In the genomic region with DNA sequence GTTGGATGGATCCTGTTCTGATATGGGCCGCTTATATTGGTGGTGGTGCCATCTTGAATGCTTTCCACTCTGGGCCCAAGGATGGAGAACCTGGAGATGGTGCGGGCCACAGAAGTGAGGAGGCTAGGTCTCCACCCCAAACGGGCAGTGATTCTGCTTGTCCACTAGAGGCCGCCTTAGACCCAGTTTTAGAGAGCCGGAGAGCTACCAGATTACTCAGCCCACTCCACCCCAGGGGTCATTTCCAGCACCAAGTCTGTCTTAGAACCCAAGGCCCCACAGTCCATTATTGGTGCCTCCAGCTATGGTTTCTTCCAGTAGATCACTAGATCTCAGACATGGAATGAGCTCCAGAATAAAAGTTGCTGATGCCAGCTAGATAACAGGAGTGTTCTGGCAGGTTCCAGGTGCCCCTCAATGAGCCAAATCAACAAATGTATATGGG, we compare ENCODE assay signal across 8 cellular contexts. TPM values are rescaled to one million over a fixed set of nuclear protein-coding genes. Genes with fewer than 3 reads are reported as not detected.
DNase-seq lines count a peak whose midpoint lies in the region; ATAC-seq and TF ChIP-seq lines count a peak whose summit lies in the region.

No MANE protein-coding gene starts in this region.

- no peaks in the 10 kb centered on the region for H3K27me3 Mint-ChIP-seq in activated T-cell treated with anti-CD3 and anti-CD28 coated beads, Interleukin-2, amount 50 U/mL, for 24 hours
- H3K27me3 Mint-ChIP-seq in nephron (ENCODE audit: low read depth) = peaks cover 3% of the 10 kb centered on the region

- H3K79me2 ChIP-seq in OCI-LY1 (ENCODE audit: insufficient read depth, low read length) = no peaks in the 10 kb centered on the region

- peak; percentile 65 for ATAC-seq in HG03342 (IDR thresholded peaks at IDR 0.05; ENCODE audit: unreplicated experiment)

- no peak overlapping the region for H3K4me2 ChIP-seq in OCI-LY1 (ENCODE audit: low read length)

- H3K36me3 ChIP-seq in OCI-LY1 (ENCODE audit: insufficient read depth, low read length) (no peaks in the 10 kb centered on the region), esophagus squamous epithelium (no peaks in the 10 kb centered on the region), stomach (no peaks in the 10 kb centered on the region)

- TF ChIP-seq POLR2A in esophagus squamous epithelium (IDR thresholded peaks at IDR 0.05) = no peak
- no peak for TF ChIP-seq POLR2A in stomach (IDR thresholded peaks at IDR 0.05)

- H2AFZ ChIP-seq in OCI-LY1 (ENCODE audit: low read length) = no peak overlapping the region

- H3K4me3 ChIP-seq in OCI-LY1 (ENCODE audit: low read depth, low read length, poor library complexity, severe bottlenecking) (no peak overlapping the region), esophagus squamous epithelium (no peak overlapping the region), stomach (no peak overlapping the region)

- peak; percentile 83 for TF ChIP-seq CTCF in 22Rv1 (IDR thresholded peaks at IDR 0.05)
- TF ChIP-seq CTCF in GM12873 (IDR thresholded peaks at IDR 0.05; ENCODE audit: insufficient read depth, low read depth, low read length, missing control alignments) = peak; percentile 89
- peak; percentile 87 for TF ChIP-seq CTCF in OCI-LY1 (IDR thresholded peaks at IDR 0.05; ENCODE audit: low read length)
- peak; percentile 78 to 92 (median 90) for TF ChIP-seq CTCF in esophagus squamous epithelium (IDR thresholded peaks at IDR 0.05)
- TF ChIP-seq CTCF in nephron (IDR thresholded peaks at IDR 0.05; ENCODE audit: unreplicated experiment in 3 of 3) = peak; percentile 77 to 93 (median 87)
- TF ChIP-seq CTCF in stomach (IDR thresholded peaks at IDR 0.05) = peak in 6 of 7 experiments; percentile 36 to 87 (median 84)

- no peaks in the 10 kb centered on the region for H3K9me3 Mint-ChIP-seq in activated T-cell treated with anti-CD3 and anti-CD28 coated beads, Interleukin-2, amount 50 U/mL, for 24 hours
- no peaks in the 10 kb centered on the region for H3K9me3 Mint-ChIP-seq in nephron

- no peaks in the 10 kb centered on the region for H3K9me2 ChIP-seq in OCI-LY1 (ENCODE audit: low read depth, low read length)

- intact Hi-C loops in esophagus squamous epithelium (cut with DNase I) = loop anchor here (2.0 kb wide), 1 partner anchor 55 kb away; no protein-coding TSS in a partner anchor
- intact Hi-C loops in stomach (cut with DNase I; ENCODE audit: low total_unique reads) = loop anchor here (5.0 kb wide), 1 partner anchor 56 kb away; no protein-coding TSS in a partner anchor

- H3K36me3 Mint-ChIP-seq in activated T-cell treated with anti-CD3 and anti-CD28 coated beads, Interleukin-2, amount 50 U/mL, for 24 hours (ENCODE audit: low read depth) = no peaks in the 10 kb centered on the region
- no peaks in the 10 kb centered on the region for H3K36me3 Mint-ChIP-seq in nephron (ENCODE audit: low read depth)

- H3K4me1 Mint-ChIP-seq in activated T-cell treated with anti-CD3 and anti-CD28 coated beads, Interleukin-2, amount 50 U/mL, for 24 hours (ENCODE audit: low read depth) = peaks cover 13% of the 10 kb centered on the region
- peaks cover 33% of the 10 kb centered on the region for H3K4me1 Mint-ChIP-seq in nephron

- H3K9me3 ChIP-seq in OCI-LY1 (ENCODE audit: low read length) (no peaks in the 10 kb centered on the region), esophagus squamous epithelium (no peaks in the 10 kb centered on the region), stomach (no peaks in the 10 kb centered on the region)

- H3K27me3 ChIP-seq in OCI-LY1 (ENCODE audit: insufficient read depth, low read length) (no peaks in the 10 kb centered on the region), esophagus squamous epithelium (no peaks in the 10 kb centered on the region), stomach (no peaks in the 10 kb centered on the region)

- no peak for TF ChIP-seq EP300 in stomach (IDR thresholded peaks at IDR 0.05)

- peaks cover 3% of the 10 kb centered on the region for H3K4me1 ChIP-seq in OCI-LY1 (ENCODE audit: insufficient read depth, low read length, severe bottlenecking)
- H3K4me1 ChIP-seq in esophagus squamous epithelium = peaks cover 28 to 53% (median 36%) of the 10 kb centered on the region in 3 donors
- peaks cover 30 to 36% (median 32%) of the 10 kb centered on the region in 4 donors for H3K4me1 ChIP-seq in stomach

- no peak overlapping the region for H3K27ac Mint-ChIP-seq in activated T-cell treated with anti-CD3 and anti-CD28 coated beads, Interleukin-2, amount 50 U/mL, for 24 hours
- H3K27ac Mint-ChIP-seq in nephron = peak overlapping the region in 2 of 3 experiments; percentile 83 to 97

- 0% methylated on average over 4 to 5 of the region's 5 CpGs for WGBS in esophagus squamous epithelium, 2 donors
- 0 to 4% (median 2%) methylated on average over 4 to 5 of the region's 5 CpGs for WGBS in stomach, 5 donors

- H3K9ac ChIP-seq in OCI-LY1 (ENCODE audit: low read length) = no peak overlapping the region

- no peaks in the 10 kb centered on the region for H3F3A ChIP-seq in OCI-LY1 (ENCODE audit: insufficient read depth, low read length)

- no peak overlapping the region for H3K27ac ChIP-seq in 22Rv1
- no peak overlapping the region for H3K27ac ChIP-seq in OCI-LY1 (ENCODE audit: low read depth, low read length, poor library complexity, severe bottlenecking)
- H3K27ac ChIP-seq in esophagus squamous epithelium = peak overlapping the region; percentile 92 to 96 (median 94)
- peak overlapping the region in 4 of 5 donors; percentile 44 to 83 (median 77) for H3K27ac ChIP-seq in stomach

- no peaks in the 10 kb centered on the region for H4K20me1 ChIP-seq in OCI-LY1 (ENCODE audit: insufficient read depth, low read length)

- DNase-seq in activated T-cell treated with anti-CD3 and anti-CD28 coated beads, Interleukin-2, amount 50 U/mL, for 24 hours = peak; percentile 75
- DNase-seq in esophagus squamous epithelium (lab: John Stamatoyannopoulos, UW) (no peak), stomach (peak; percentile 67)

- no peak overlapping the region for H3K4me3 Mint-ChIP-seq in activated T-cell treated with anti-CD3 and anti-CD28 coated beads, Interleukin-2, amount 50 U/mL, for 24 hours
- no peak overlapping the region for H3K4me3 Mint-ChIP-seq in nephron

RNA-seq across cellular contexts. Expression of a gene that starts 11.8 kb away (rescaled TPM):
- total RNA-seq in esophagus squamous epithelium = 10 to 100 TPM; 15.5 to 37.0 (median 28.6) TPM
- 10 to 100 TPM; 28.8 to 93.3 (median 31.9) TPM for total RNA-seq in stomach
- polyA plus RNA-seq in stomach = 10 to 100 TPM in 2 of 3 donors, 1 to 10 TPM in 1; 7.5 to 22.8 (median 11.0) TPM

RNA-seq across cellular contexts. Expression of a gene that starts 24.8 kb away (rescaled TPM):
- total RNA-seq in esophagus squamous epithelium (10 to 100 TPM in 2 of 4 donors, 1 to 10 TPM in 2; 8.8 to 15.9 (median 11.9) TPM), stomach (10 to 100 TPM in 2 of 5 donors, 1 to 10 TPM in 2, not detected in 1; 5.5 to 16.1 (median 9.3) TPM)
- 10 to 100 TPM in 1 of 3 donors, 1 to 10 TPM in 2; 9.6 to 39.5 (median 9.9) TPM for polyA plus RNA-seq in stomach

Comparison
In these comparisons a context has a peak if more than half of its experiments do, and no peak if none do; other contexts are left out.
1. H3K27ac ChIP-seq: peak in esophagus squamous epithelium (4 of 4) and stomach (4 of 5); none in 22Rv1 (single experiment) and OCI-LY1 (single experiment).
2. Peak in every context shown above with its lines, with median percentiles within 50 percentile points of each other: CTCF ChIP-seq.